Comparison of ENCODE assay signal across 1 cellular context in genomic region chr3:49689887-49690624, GRCh38.
A peak's percentile ranks its signal among the peaks of the same experiment; 100 is the strongest.
TF ChIP-seq lines count a peak whose summit lies in the region.

No MANE protein-coding gene starts in this region.

TF ChIP-seq in HepG2, 621 proteins besides CTCF, POLR2A, EP300 and RAD21:
- TF ChIP-seq KDM5A (IDR thresholded peaks at IDR 0.05; ENCODE audit: borderline replicate concordance, low read length) (peak; percentile 43; the same call in 1 of the 2 replicates), ZNF747 (CRISPR knock-in tag; IDR thresholded peaks at IDR 0.05; ENCODE audit: borderline replicate concordance) (peak; percentile 2; the same call in 1 of the 2 replicates), EED (CRISPR knock-in tag; IDR thresholded peaks at IDR 0.05) (peak; percentile 8; the same call in 1 of the 2 replicates), ZNF224 (CRISPR knock-in tag; IDR thresholded peaks at IDR 0.05) (0 out of 2 replicates have a peak, but pooled peaks have one; percentile 14)
TF ChIP-seq in HepG2: peak in this region for 4; not testable (repeated sequence) for 617.
